ENCODE assay signal across 9 cellular contexts in genomic region chr3:190345027-190345821, GRCh38. TPM values are rescaled to one million over a fixed set of nuclear protein-coding genes. Genes with fewer than 3 reads are reported as not detected.
A peak's percentile ranks its signal among the peaks of the same experiment; 100 is the strongest.
DNase-seq lines count a peak whose midpoint lies in the region; ATAC-seq and TF ChIP-seq lines count a peak whose summit lies in the region.
"Had no signal": no experiment of that assay in that cellular context is flagged by ENCODE, and none has a peak within 500 bp of the region (broad histone marks: within the 10 kb centered on the region; RNA-seq: fewer than 3 reads in every experiment).

No MANE protein-coding gene starts in this region.

- H2AFZ ChIP-seq in ACC112 (ENCODE audit: low read length, unreplicated experiment): peak overlapping the region; percentile 16

- H3K79me2 ChIP-seq in ACC112 (ENCODE audit: control insufficient read depth, insufficient read depth, low read length, unreplicated experiment): no peaks in the 10 kb centered on the region

- peak; percentile 96 for DNase-seq in M059J (ENCODE audit: low read depth)
- peak; percentile 96 for DNase-seq in choroid plexus epithelial cell (ENCODE audit: low read depth)
- no peak for DNase-seq in lower lobe of right lung
- no peak for DNase-seq in effector CD8-positive, alpha-beta T cell (lab: John Stamatoyannopoulos, UW)
- DNase-seq in stimulated activated CD4-positive, alpha-beta T cell treated with anti-CD3 and anti-CD28 coated beads, Interleukin-2, amount 100 ng/mL, for 24 hours: no peak
- DNase-seq: DMS79 treated with DMSO at 0.1 percent for 48 hours had no signal

- H3K9me3 ChIP-seq in lower lobe of right lung: no peaks in the 10 kb centered on the region

- H3K27ac ChIP-seq in ACC112 (ENCODE audit: low read depth, low read length) (peak overlapping the region; percentile 98), lower lobe of right lung (peak overlapping the region; percentile 74)

- H3K4me1 ChIP-seq in ACC112 (ENCODE audit: control insufficient read depth, insufficient read depth, low read length, unreplicated experiment): peaks cover 17% of the 10 kb centered on the region
- H3K4me1 ChIP-seq in lower lobe of right lung: peaks cover 17% of the 10 kb centered on the region

- TF ChIP-seq CTCF in choroid plexus epithelial cell (conservative IDR thresholded peaks at IDR 0.05; ENCODE audit: low read depth, low read length) (no peak), lower lobe of right lung (IDR thresholded peaks at IDR 0.05) (no peak)

- intact Hi-C loops in lower lobe of right lung (cut with DNase I): no loop called here

- H3K27me3 ChIP-seq in ACC112 (ENCODE audit: insufficient read depth, low read length): no peaks in the 10 kb centered on the region
- H3K27me3 ChIP-seq in lower lobe of right lung (ENCODE audit: low read depth): no peaks in the 10 kb centered on the region

- no peaks in the 10 kb centered on the region for H3K36me3 ChIP-seq in ACC112 (ENCODE audit: insufficient read depth, low read length)
- no peaks in the 10 kb centered on the region for H3K36me3 ChIP-seq in lower lobe of right lung

- H3K4me3 ChIP-seq in ACC112 (ENCODE audit: low read depth, low read length): peak overlapping the region; percentile 58
- H3K4me3 ChIP-seq in choroid plexus epithelial cell (ENCODE audit: low read depth, low read length): peak overlapping the region; percentile 2
- no peak overlapping the region for H3K4me3 ChIP-seq in lower lobe of right lung

- ATAC-seq in lower lobe of right lung (peak; percentile 81 to 94), GM19328 (IDR thresholded peaks at IDR 0.05; ENCODE audit: unreplicated experiment) (no peak), GM18517 (IDR thresholded peaks at IDR 0.05; ENCODE audit: unreplicated experiment) (no peak)

RNA-seq across cellular contexts. Expression of gene CLDN1, which starts 23.0 kb away (rescaled TPM):
- 1.5 and 1.8 TPM in 2 replicates for total RNA-seq in M059J (2014; rRNA removed; shearing (Covaris generic))
- 5.2 TPM for total RNA-seq in lower lobe of right lung

RNA-seq across cellular contexts. Expression of gene CLDN16, which starts 42.7 kb away (rescaled TPM):
- not detected in 2 replicates for total RNA-seq in M059J (2014; rRNA removed; shearing (Covaris generic))
- total RNA-seq in lower lobe of right lung: 0.74 TPM

Comparison
In these comparisons a context has a peak if more than half of its experiments do, and no peak if none do; other contexts are left out.
1. DNase-seq: peak in M059J (single experiment) and choroid plexus epithelial cell (single experiment); none in lower lobe of right lung (single experiment), effector CD8-positive, alpha-beta T cell (single experiment) and stimulated activated CD4-positive, alpha-beta T cell treated with anti-CD3 and anti-CD28 coated beads, Interleukin-2, amount 100 ng/mL, for 24 hours (0 of 2).
2. ATAC-seq: peak in lower lobe of right lung (2 of 2); none in GM19328 (single experiment) and GM18517 (single experiment).